Comparison of ENCODE assay signal across 11 cellular contexts in the genomic region with DNA sequence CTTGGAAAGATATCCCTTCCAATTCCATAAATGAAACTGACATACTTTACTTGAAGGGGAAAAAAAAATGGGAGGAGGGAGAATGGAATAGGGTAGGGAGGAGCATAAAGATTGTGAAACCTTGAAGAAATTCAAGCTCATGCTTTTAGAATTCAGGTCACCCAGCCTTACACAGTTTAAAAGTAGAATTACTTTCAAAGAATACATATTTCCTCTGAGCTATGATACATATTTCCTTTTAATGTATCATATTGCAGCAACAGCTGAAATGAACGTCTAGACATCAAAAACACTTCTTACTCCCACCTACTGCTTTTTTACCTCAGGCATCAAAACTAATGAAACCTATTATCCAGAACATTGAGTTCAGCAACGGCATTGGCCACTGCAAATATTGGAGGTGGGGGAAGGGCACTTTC.
DNase-seq lines count a peak whose midpoint lies in the region; ATAC-seq and TF ChIP-seq lines count a peak whose summit lies in the region.
"Had no signal": no experiment of that assay in that cellular context is flagged by ENCODE, and none has a peak within 500 bp of the region (broad histone marks: within the 10 kb centered on the region; RNA-seq: fewer than 3 reads in every experiment).

No MANE protein-coding gene starts in this region.

- no peaks in the 10 kb centered on the region for H3K27me3 Mint-ChIP-seq in stimulated activated naive CD8-positive, alpha-beta T cell treated with anti-CD3 and anti-CD28 coated beads, Interleukin-15, Interleukin-2, amounts not matched to agents 100 ng/mL and 50 ng/mL, for 24 hours
- no peaks in the 10 kb centered on the region for H3K27me3 Mint-ChIP-seq in T-helper 17 cell

- ATAC-seq in stimulated activated naive CD8-positive, alpha-beta T cell treated with anti-CD3 and anti-CD28 coated beads, Interleukin-15, Interleukin-2, amounts not matched to agents 100 U/mL and 50 U/mL, for 24 hours = no peak
- ATAC-seq in T-helper 17 cell (no peak), left ventricle myocardium superior (peak; percentile 31), HG03460 (IDR thresholded peaks at IDR 0.05; ENCODE audit: unreplicated experiment) (no peak)

- H3K9me3 Mint-ChIP-seq in stimulated activated naive CD8-positive, alpha-beta T cell treated with anti-CD3 and anti-CD28 coated beads, Interleukin-15, Interleukin-2, amounts not matched to agents 100 ng/mL and 50 ng/mL, for 24 hours = no peaks in the 10 kb centered on the region

- H3K9me3 ChIP-seq in T-helper 17 cell (ENCODE audit: control insufficient read depth, low read length, poor library complexity, severe bottlenecking) (no peaks in the 10 kb centered on the region), sigmoid colon (no peaks in the 10 kb centered on the region)
- H3K9me3 ChIP-seq: ascending aorta, stomach had no signal

- intact Hi-C loops in left ventricle myocardium superior (cut with micrococcal nuclease) = no loop called here
- intact Hi-C loops in sigmoid colon (cut with DNase I) = no loop called here

- TF ChIP-seq CTCF in sigmoid colon (IDR thresholded peaks at IDR 0.05) = no peak

- TF ChIP-seq EP300 in sigmoid colon (IDR thresholded peaks at IDR 0.05) = no peak

- peaks cover 66% of the 10 kb centered on the region for H3K4me1 Mint-ChIP-seq in stimulated activated naive CD8-positive, alpha-beta T cell treated with anti-CD3 and anti-CD28 coated beads, Interleukin-15, Interleukin-2, amounts not matched to agents 100 ng/mL and 50 ng/mL, for 24 hours (ENCODE audit: low read depth)
- peaks cover 37% of the 10 kb centered on the region for H3K4me1 Mint-ChIP-seq in T-helper 17 cell

- peak overlapping the region in 1 of 4 donors; percentile 46 for H3K27ac ChIP-seq in sigmoid colon
- H3K27ac ChIP-seq: ascending aorta, stomach had no signal

- H3K27me3 ChIP-seq in sigmoid colon = no peaks in the 10 kb centered on the region
- H3K27me3 ChIP-seq: ascending aorta, stomach had no signal

- peak overlapping the region; percentile 21 for H3K4me3 Mint-ChIP-seq in stimulated activated naive CD8-positive, alpha-beta T cell treated with anti-CD3 and anti-CD28 coated beads, Interleukin-15, Interleukin-2, amounts not matched to agents 100 ng/mL and 50 ng/mL, for 24 hours
- H3K4me3 Mint-ChIP-seq in T-helper 17 cell = peak overlapping the region; percentile 21

- peaks cover 0 to 66% (median 57%) of the 10 kb centered on the region in 4 donors for H3K4me1 ChIP-seq in sigmoid colon

- WGBS in sigmoid colon, 2 donors = 41 to 61% methylated on average over 2 of the region's 2 CpGs

- H3K4me3 ChIP-seq in sigmoid colon = no peak overlapping the region
- H3K4me3 ChIP-seq: ascending aorta, stomach had no signal

- H3K36me3 Mint-ChIP-seq in stimulated activated naive CD8-positive, alpha-beta T cell treated with anti-CD3 and anti-CD28 coated beads, Interleukin-15, Interleukin-2, amounts not matched to agents 100 ng/mL and 50 ng/mL, for 24 hours (ENCODE audit: low read depth) = no peaks in the 10 kb centered on the region
- no peaks in the 10 kb centered on the region for H3K36me3 Mint-ChIP-seq in T-helper 17 cell (ENCODE audit: low read depth)

- peak overlapping the region; percentile 14 for H3K27ac Mint-ChIP-seq in stimulated activated naive CD8-positive, alpha-beta T cell treated with anti-CD3 and anti-CD28 coated beads, Interleukin-15, Interleukin-2, amounts not matched to agents 100 ng/mL and 50 ng/mL, for 24 hours
- peak overlapping the region; percentile 80 for H3K27ac Mint-ChIP-seq in T-helper 17 cell

- H3K36me3 ChIP-seq in sigmoid colon = no peaks in the 10 kb centered on the region
- H3K36me3 ChIP-seq: ascending aorta, stomach had no signal

- no peak for TF ChIP-seq POLR2A in sigmoid colon (IDR thresholded peaks at IDR 0.05)

- no peak for DNase-seq in stimulated activated naive CD8-positive, alpha-beta T cell treated with anti-CD3 and anti-CD28 coated beads, Interleukin-15, Interleukin-2, amounts not matched to agents 100 U/mL and 50 U/mL, for 24 hours
- no peak for DNase-seq in T-helper 17 cell
- DNase-seq in left ventricle myocardium superior = no peak
- no peak for DNase-seq in sigmoid colon
- DNase-seq in NCI-H1092 treated with DMSO at 0.1 percent for 48 hours (lab: John Stamatoyannopoulos, UW) = no peak
- no peak for DNase-seq in stimulated activated CD8-positive, alpha-beta memory T cell treated with anti-CD3 and anti-CD28 coated beads, Interleukin-4, amount 100 ng/mL, for 48 hours
- DNase-seq: DMS153, stomach had no signal
